In genomic region chr5:81646469-81646868, GRCh38 we compare ENCODE assay signal across 25 cellular contexts.
"Had no signal": no experiment of that assay in that cellular context is flagged by ENCODE, and none has a peak within 500 bp of the region (broad histone marks: within the 10 kb centered on the region; RNA-seq: fewer than 3 reads in every experiment).

No MANE protein-coding gene starts in this region.

- H3K36me3 ChIP-seq: gastroesophageal sphincter, lower lobe of right lung had no signal

- H3K4me3 ChIP-seq: coronary artery, dorsolateral prefrontal cortex, esophagus muscularis mucosa, gastroesophageal sphincter, heart left ventricle, hepatocyte, lower lobe of right lung, mucosa of descending colon had no signal

- H3K4me2 ChIP-seq: hepatocyte had no signal

- FAIRE-seq: colon, endothelial cell of umbilical vein, frontal cortex had no signal

- H3K9me3 ChIP-seq: esophagus muscularis mucosa, gastroesophageal sphincter, heart left ventricle, lower lobe of right lung, mucosa of descending colon had no signal

- H3K27ac ChIP-seq: coronary artery, dorsolateral prefrontal cortex, esophagus muscularis mucosa, foreskin keratinocyte, gastroesophageal sphincter, heart left ventricle, hepatocyte, lower lobe of right lung had no signal

- H3K9me3 Mint-ChIP-seq: immature natural killer cell, mesothelial cell of epicardium had no signal

- ATAC-seq: foreskin keratinocyte, gastroesophageal sphincter, heart left ventricle, left colon, left lobe of liver, left ventricle myocardium superior, lower lobe of right lung, mucosa of descending colon had no signal

- DNase-seq: dermis blood vessel endothelial cell; dorsolateral prefrontal cortex; effector CD4-positive, alpha-beta T cell; effector memory CD4-positive, alpha-beta T cell; foreskin keratinocyte; heart left ventricle; hypothalamus; immature natural killer cell; islet precursor cell; kidney; kidney glomerular epithelial cell; left colon; left ventricle myocardium superior; lower lobe of right lung; mesenchymal stem cell; mucosa of descending colon had no signal

- H3K27ac Mint-ChIP-seq: immature natural killer cell, mesothelial cell of epicardium had no signal

- H3K4me3 Mint-ChIP-seq: immature natural killer cell, mesothelial cell of epicardium had no signal

- H3K79me2 ChIP-seq: hepatocyte had no signal

- H3K4me1 ChIP-seq: foreskin keratinocyte had no signal

- H3K27me3 ChIP-seq: dorsolateral prefrontal cortex, esophagus muscularis mucosa, foreskin keratinocyte, gastroesophageal sphincter, heart left ventricle, hepatocyte had no signal

- H2AFZ ChIP-seq: hepatocyte had no signal
